ENCODE assay signal across 8 cellular contexts in the genomic region with DNA sequence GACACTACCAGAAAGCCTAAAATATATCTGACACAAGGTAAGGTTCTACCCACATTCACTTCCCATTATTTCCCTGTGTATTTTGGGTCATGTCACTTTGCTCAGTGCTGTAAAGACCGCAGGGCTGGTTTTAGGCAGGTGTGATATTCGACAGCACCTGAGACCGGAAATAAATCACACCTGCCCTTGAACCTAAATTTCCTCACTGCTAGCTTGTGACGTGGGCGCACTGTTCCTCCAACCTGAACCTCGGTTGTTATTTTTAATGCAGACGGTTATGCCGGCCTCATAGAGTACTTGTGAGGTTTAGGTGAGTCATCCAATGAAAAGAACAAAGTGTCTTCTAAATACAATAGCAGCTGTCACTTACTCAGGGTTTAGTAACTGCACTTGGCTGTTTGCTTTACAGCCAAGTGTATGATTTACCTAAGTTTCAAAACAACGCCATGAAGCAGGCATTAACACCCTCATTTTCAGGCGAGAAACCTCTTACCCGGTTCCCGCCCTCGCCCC. TPM values are rescaled to one million over a fixed set of nuclear protein-coding genes. Genes with fewer than 3 reads are reported as not detected.
DNase-seq lines count a peak whose midpoint lies in the region; ATAC-seq and TF ChIP-seq lines count a peak whose summit lies in the region.

No MANE protein-coding gene starts in this region.

- peaks cover 25% of the 10 kb centered on the region for H3K27me3 ChIP-seq in BJ (ENCODE audit: control insufficient read depth, insufficient read depth, low read length)
- H3K27me3 ChIP-seq in breast epithelium, result peaks cover 0 to 15% of the 10 kb centered on the region in 2 donors

- H3K36me3 ChIP-seq in BJ (ENCODE audit: control insufficient read depth, insufficient read depth, low read length) (no peaks in the 10 kb centered on the region), OCI-LY7 (ENCODE audit: insufficient read depth, low read length) (no peaks in the 10 kb centered on the region), breast epithelium (no peaks in the 10 kb centered on the region)

- CTCF ChIA-PET in BJ (lab: Yijun Ruan, JAX), result interaction anchor here (1.3 to 5.3 kb wide), 2 partner anchors 18 to 593 kb away, joined by 3 to 35 read pairs; no protein-coding TSS in a partner anchor
- CTCF ChIA-PET in OCI-LY7 (lab: Charles Lee; ENCODE audit: unreplicated experiment), result interaction anchor here (0.9 kb wide), 1 partner anchor 19 kb away, joined by 3 read pairs; no protein-coding TSS in a partner anchor

- H3K79me2 ChIP-seq in OCI-LY7 (ENCODE audit: insufficient read depth, low read depth, low read length), result no peaks in the 10 kb centered on the region

- H3K4me1 ChIP-seq in OCI-LY7 (ENCODE audit: insufficient read depth, low read length, poor library complexity, severe bottlenecking) (peaks cover 39% of the 10 kb centered on the region), breast epithelium (peaks cover 0 to 5% of the 10 kb centered on the region in 2 donors)

- H3K9me2 ChIP-seq in OCI-LY7 (ENCODE audit: insufficient read depth, low read length), result no peaks in the 10 kb centered on the region

- no peaks in the 10 kb centered on the region for H3K9me3 ChIP-seq in OCI-LY7 (ENCODE audit: low read length)
- H3K9me3 ChIP-seq in breast epithelium, result no peaks in the 10 kb centered on the region

- H3K4me3 ChIP-seq in BJ (ENCODE audit: low read depth, low read length) (peak overlapping the region; percentile 50), OCI-LY7 (ENCODE audit: low read depth, low read length, poor library complexity, severe bottlenecking) (peak overlapping the region; percentile 65), breast epithelium (peak overlapping the region; percentile 25 to 62 (median 61))

- TSS peak; percentile 29 for BruUV-seq in OCI-LY7 (replicated peaks; lab: Mats Ljungman, UMichigan)

- POLR2A ChIA-PET in BJ (lab: Charles Lee), result no interaction called here
- POLR2A ChIA-PET in OCI-LY7 (lab: Charles Lee), result interaction anchor here (0.6 to 2.6 kb wide), 6 partner anchors 21 to 1304 kb away, joined by 3 to 7 read pairs (median 3); a partner anchor contains a TSS

- DNase-seq in BJ (ENCODE audit: low read depth) (no peak), OCI-LY7 (ENCODE audit: low spot score) (peak; percentile 70), breast epithelium (ENCODE audit: low spot score in 2 of 2) (peak in 1 of 2 donors; percentile 71), left lobe of liver (ENCODE audit: low spot score) (no peak), superior temporal gyrus (ENCODE audit: extremely low spot score) (peak; percentile 35), cortex of kidney (lab: John Stamatoyannopoulos, UW) (no peak)

- TF ChIP-seq CTCF in BJ (IDR thresholded peaks at IDR 0.05; ENCODE audit: insufficient read depth, low read depth, low read length) (no peak), OCI-LY7 (conservative IDR thresholded peaks at IDR 0.05; ENCODE audit: low read length) (no peak), breast epithelium (IDR thresholded peaks at IDR 0.05) (no peak)

- ATAC-seq in GM18907 (IDR thresholded peaks at IDR 0.05; ENCODE audit: unreplicated experiment) (peak; percentile 57), HG03103 (IDR thresholded peaks at IDR 0.05; ENCODE audit: low read depth, unreplicated experiment) (peak; percentile 49), left lobe of liver (peak; percentile 71)

- H3K27ac ChIP-seq in OCI-LY7 (ENCODE audit: low read depth, low read length, poor library complexity, severe bottlenecking), result peak overlapping the region; percentile 58
- H3K27ac ChIP-seq in breast epithelium, result peak overlapping the region; percentile 89 to 94

- intact Hi-C loops in OCI-LY7 (cut with micrococcal nuclease; ENCODE audit: unreplicated experiment), result no loop called here
- intact Hi-C loops in breast epithelium (cut with DNase I; ENCODE audit: low total_unique reads), result no loop called here

- peak overlapping the region; percentile 92 for H3K4me2 ChIP-seq in OCI-LY7 (ENCODE audit: low read length)

- H4K20me1 ChIP-seq in OCI-LY7 (ENCODE audit: insufficient read depth, low read length), result no peaks in the 10 kb centered on the region

- H2AFZ ChIP-seq in OCI-LY7 (ENCODE audit: low read length), result peak overlapping the region; percentile 78

- TF ChIP-seq POLR2A in breast epithelium (IDR thresholded peaks at IDR 0.05), result no peak

RNA-seq across cellular contexts. Expression of a gene that starts 20.7 kb away (rescaled TPM):
- 0.96 and 1.3 TPM in 2 replicates for polyA plus RNA-seq in BJ (2011; rRNA removed)
- 1.5 and 2.7 TPM in 2 replicates for polyA minus RNA-seq in BJ (2011; rRNA and poly(A)+ RNA removed)
- total RNA-seq in OCI-LY7 (2014; rRNA removed; shearing (Covaris generic)), result 8.6 and 14.3 TPM in 2 replicates
- 10.2 and 11.2 TPM in 2 replicates for total RNA-seq in OCI-LY7 (2022)
- total RNA-seq in breast epithelium, result 10 to 100 TPM in 2 of 3 donors, 1 to 10 TPM in 1; 9.0 to 23.0 (median 18.4) TPM
- total RNA-seq in left lobe of liver, result 3.5 TPM

RNA-seq across cellular contexts. Expression of a gene that starts 53.6 kb away (rescaled TPM):
- not detected in 2 replicates for polyA plus RNA-seq in BJ (2011; rRNA removed)
- polyA minus RNA-seq in BJ (2011; rRNA and poly(A)+ RNA removed), result not detected in 2 replicates
- total RNA-seq in OCI-LY7 (2014; rRNA removed; shearing (Covaris generic)), result 0.08 and 0.13 TPM in 2 replicates
- not detected in 2 replicates for total RNA-seq in OCI-LY7 (2022)
- total RNA-seq in breast epithelium, result not detected
- total RNA-seq in left lobe of liver, result not detected

Comparison
In these comparisons a context has a peak if more than half of its experiments do, and no peak if none do; other contexts are left out.
1. DNase-seq: peak in OCI-LY7 (single experiment) and superior temporal gyrus (single experiment); none in BJ (single experiment), left lobe of liver (single experiment) and cortex of kidney (single experiment).
2. Peak in every context shown above with its lines, with median percentiles within 50 percentile points of each other: H3K4me3 ChIP-seq and ATAC-seq.